19 cellular contexts compared by ENCODE assay signal in the genomic region with DNA sequence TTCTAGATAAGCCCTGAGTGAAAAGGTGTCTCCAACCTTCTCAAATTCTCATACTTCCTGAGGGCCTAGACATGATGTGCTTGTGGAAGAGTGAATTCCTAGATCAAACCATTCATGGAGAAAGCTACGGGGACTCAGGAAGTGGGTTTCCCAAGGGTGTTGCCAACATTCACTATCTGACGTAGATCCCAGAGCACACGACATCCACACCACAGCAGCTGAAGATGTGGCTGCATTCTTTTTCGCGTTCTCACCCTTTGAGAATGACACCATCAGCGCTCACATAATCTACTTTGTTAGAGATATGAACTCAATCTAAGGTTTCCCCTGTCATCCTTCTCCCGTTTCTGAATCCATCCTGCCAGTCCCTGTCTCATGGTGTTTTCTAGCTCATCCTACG.
"Had no signal": no experiment of that assay in that cellular context is flagged by ENCODE, and none has a peak within 500 bp of the region (broad histone marks: within the 10 kb centered on the region; RNA-seq: fewer than 3 reads in every experiment).

No MANE protein-coding gene starts in this region.

- H3K4me1 ChIP-seq: esophagus muscularis mucosa, gastrocnemius medialis, left lung, tibial artery had no signal

- H3K36me3 ChIP-seq: esophagus muscularis mucosa, gastrocnemius medialis, left lung, ovary, tibial artery, WERI-Rb-1 had no signal

- H3K4me3 ChIP-seq: coronary artery, esophagus muscularis mucosa, gastrocnemius medialis, left lung, lung, ovary, tibial artery had no signal

- H3K9me3 ChIP-seq: esophagus muscularis mucosa, gastrocnemius medialis, left lung, ovary, tibial artery had no signal

- H3K9me3 Mint-ChIP-seq: activated T-helper 17 cell treated with anti-CD3 and anti-CD28 coated beads, Interleukin-2, amount 50 U/mL, for 72 hours; natural killer cell had no signal

- H3K36me3 Mint-ChIP-seq: activated naive CD8-positive, alpha-beta T cell treated with anti-CD3 and anti-CD28 coated beads for 36 hours; natural killer cell had no signal

- ATAC-seq: activated CD8-positive, alpha-beta T cell treated with anti-CD3 and anti-CD28 coated beads, Interleukin-2, amount 10 ng/mL, durations not matched to agents 7 days and 5 days; activated T-helper 17 cell treated with anti-CD3 and anti-CD28 coated beads, Interleukin-2, amount 50 U/mL, for 72 hours; gastrocnemius medialis; left lung; natural killer cell; right cardiac atrium; stimulated activated naive CD8-positive, alpha-beta T cell treated with anti-CD3 and anti-CD28 coated beads, Interleukin-15, Interleukin-2, amounts not matched to agents 100 U/mL and 50 U/mL, for 24 hours had no signal

- H3K27me3 ChIP-seq: gastrocnemius medialis, ovary, tibial artery had no signal

- H3K27ac Mint-ChIP-seq: activated CD8-positive, alpha-beta T cell treated with anti-CD3 and anti-CD28 coated beads, Interleukin-2, amount 10 ng/mL, durations not matched to agents 7 days and 5 days; activated naive CD8-positive, alpha-beta T cell treated with anti-CD3 and anti-CD28 coated beads for 36 hours; natural killer cell had no signal

- H3K27ac ChIP-seq: coronary artery, esophagus muscularis mucosa, gastrocnemius medialis, left lung, ovary, tibial artery, WERI-Rb-1 had no signal

- H3K4me3 Mint-ChIP-seq: activated CD4-positive, alpha-beta T cell treated with anti-CD3 and anti-CD28 coated beads, Interleukin-2, amount 10 ng/mL, durations not matched to agents 7 days and 5 days; activated naive CD8-positive, alpha-beta T cell treated with anti-CD3 and anti-CD28 coated beads for 36 hours; natural killer cell had no signal

- DNase-seq: activated CD4-positive, alpha-beta T cell treated with anti-CD3 and anti-CD28 coated beads, Interleukin-2, amount 10 ng/mL, durations not matched to agents 7 days and 5 days; activated CD8-positive, alpha-beta T cell treated with anti-CD3 and anti-CD28 coated beads, Interleukin-2, amount 10 ng/mL, durations not matched to agents 7 days and 5 days; activated naive CD8-positive, alpha-beta T cell treated with anti-CD3 and anti-CD28 coated beads for 36 hours; gastrocnemius medialis; hippocampal formation; kidney glomerular epithelial cell; left lung; natural killer cell; ovary; right cardiac atrium; stimulated activated CD4-positive, alpha-beta T cell treated with anti-CD3 and anti-CD28 coated beads, Interleukin-12 subunit alpha, Interleukin-12 subunit beta, amount 100 ng/mL, for 4 hours; stimulated activated CD4-positive, alpha-beta T cell treated with anti-CD3 and anti-CD28 coated beads, Interleukin-4, amount 100 ng/mL, for 4 hours; stimulated activated naive CD8-positive, alpha-beta T cell treated with anti-CD3 and anti-CD28 coated beads, Interleukin-15, Interleukin-2, amounts not matched to agents 100 U/mL and 50 U/mL, for 24 hours; WERI-Rb-1 had no signal
